8 cellular contexts compared by ENCODE assay signal in genomic region chr5:80487829-80488708, GRCh38. TPM values are rescaled to one million over a fixed set of nuclear protein-coding genes. Genes with fewer than 3 reads are reported as not detected.
DNase-seq lines count a peak whose midpoint lies in the region; ATAC-seq and TF ChIP-seq lines count a peak whose summit lies in the region.

TSS of gene FAM151B (plus strand) at chr5:80488100. CDS start at chr5:80488124, 24 bp downstream.

- H4K20me1 ChIP-seq in IMR-90 (ENCODE audit: insufficient read depth, low read length) (no peaks in the 10 kb centered on the region), OCI-LY7 (ENCODE audit: insufficient read depth, low read length) (no peaks in the 10 kb centered on the region)

- peak; percentile 52; the same call in 1 of the 2 replicates for TF ChIP-seq POLR2A in IMR-90 (IDR thresholded peaks at IDR 0.05; ENCODE audit: low read depth, low read length)
- no peak for TF ChIP-seq POLR2A in erythroblast (IDR thresholded peaks at IDR 0.05; ENCODE audit: low read length)

- intact Hi-C loops in IMR-90 (cut with micrococcal nuclease) = loop anchor here (2.0 to 5.0 kb wide), 2 partner anchors 169 to 185 kb away; no protein-coding TSS in a partner anchor
- intact Hi-C loops in OCI-LY7 (cut with micrococcal nuclease; ENCODE audit: unreplicated experiment) = loop anchor here (10.0 kb wide), 1 partner anchor 393 kb away; no protein-coding TSS in a partner anchor

- no peaks in the 10 kb centered on the region for H3K9me2 ChIP-seq in OCI-LY7 (ENCODE audit: insufficient read depth, low read length)

- H2BK120ac ChIP-seq in IMR-90 (ENCODE audit: low read depth, low read length) = peak within 1 kb of the TSS; percentile 35; the same call in 1 of the 2 replicates

- peak within 1 kb of the TSS; percentile 94 for H3K18ac ChIP-seq in IMR-90 (ENCODE audit: low read depth, low read length)

- peak within 1 kb of the TSS; percentile 85 for H3K4ac ChIP-seq in IMR-90 (ENCODE audit: low read depth, low read length)

- no peaks in the 10 kb centered on the region for H3K79me2 ChIP-seq in OCI-LY7 (ENCODE audit: insufficient read depth, low read depth, low read length)

- POLR2A ChIA-PET in IMR-90 (lab: Charles Lee; ENCODE audit: unreplicated experiment) = no interaction called here
- POLR2A ChIA-PET in OCI-LY7 (lab: Charles Lee) = interaction anchor here (0.5 to 0.9 kb wide), 3 partner anchors 8 to 80 kb away, joined by 3 read pairs; partner anchors contain the start of gene ZFYVE16

- in situ Hi-C loops in IMR-90 (cut with MboI; ENCODE audit: low sequenced_read_pairs) = no loop called here

- peak within 1 kb of the TSS; percentile 91 for H3K23ac ChIP-seq in IMR-90 (ENCODE audit: low read depth, low read length)

- peak within 1 kb of the TSS; percentile 89 for H3K14ac ChIP-seq in IMR-90 (replicated peaks; ENCODE audit: low read depth, low read length)

- H3K4me2 ChIP-seq in IMR-90 (ENCODE audit: low read depth, low read length) (peak within 1 kb of the TSS; percentile 98), OCI-LY7 (ENCODE audit: low read length) (peak within 1 kb of the TSS; percentile 58)

- ATAC-seq in GM21529 (IDR thresholded peaks at IDR 0.05; ENCODE audit: unreplicated experiment) (peak; percentile 87), IMR-90 (ENCODE audit: low read depth) (peak; percentile 97)

- H3K4me3 ChIP-seq in IMR-90 (ENCODE audit: insufficient read depth, low read depth, low read length) = peak within 1 kb of the TSS; percentile 87
- H3K4me3 ChIP-seq in OCI-LY7 (ENCODE audit: low read depth, low read length, poor library complexity, severe bottlenecking) = peak within 1 kb of the TSS; percentile 54

- H2BK20ac ChIP-seq in IMR-90 (ENCODE audit: low read depth, low read length) = no peak within 1 kb of the TSS; the same call in 1 of the 2 replicates

- DNase-seq in DMS 273 (lab: John Stamatoyannopoulos, UW; ENCODE audit: unreplicated experiment) (peak; percentile 99), IMR-90 (peak; percentile 87), OCI-LY7 (ENCODE audit: low spot score) (peak; percentile 51), erythroblast (lab: John Stamatoyannopoulos, UW) (peak; percentile 52 to 61), mucosa of gallbladder (ENCODE audit: low spot score) (peak; percentile 92)
- DNase-seq in activated T-cell treated with anti-CD3 and anti-CD28 coated beads, Interleukin-2, amount 50 U/mL, for 1 hour = peak; percentile 73
- peak; percentile 49 to 67 for DNase-seq in stimulated activated CD8-positive, alpha-beta memory T cell treated with anti-CD3 and anti-CD28 coated beads, Interleukin-2, amount 100 ng/mL, for 48 hours (ENCODE audit: low read depth in 2 of 2)

- H3K9me1 ChIP-seq in IMR-90 (ENCODE audit: insufficient read depth, low read length) = no peaks in the 10 kb centered on the region; the same call in 1 of the 2 replicates

- TF ChIP-seq RAD21 in IMR-90 (IDR thresholded peaks at IDR 0.05; ENCODE audit: low read length) = no peak; the same call in 1 of the 2 replicates

- peak within 1 kb of the TSS; percentile 86 for H3K9ac ChIP-seq in IMR-90 (ENCODE audit: low read depth, low read length)

- TF ChIP-seq CTCF in IMR-90 (conservative IDR thresholded peaks at IDR 0.05; ENCODE audit: low read depth, low read length) (peak; percentile 24; the same call in 1 of the 2 replicates), OCI-LY7 (conservative IDR thresholded peaks at IDR 0.05; ENCODE audit: low read length) (no peak)

- 3% methylated on average over 22 of the region's 83 CpGs; no CpG with 5 or more reads in 1 of the 2 experiments for WGBS in IMR-90 (ENCODE audit: extremely low coverage in 2 of 2, insufficient read length in 1 of 2), 2 experiments

- no peaks in the 10 kb centered on the region for H3K4me1 ChIP-seq in IMR-90 (ENCODE audit: control insufficient read depth, insufficient read depth, low read length)
- no peaks in the 10 kb centered on the region for H3K4me1 ChIP-seq in OCI-LY7 (ENCODE audit: insufficient read depth, low read length, poor library complexity, severe bottlenecking)

- H3K36me3 ChIP-seq in IMR-90 (ENCODE audit: control insufficient read depth, insufficient read depth, low read length) = peaks cover 7% of the 10 kb centered on the region
- H3K36me3 ChIP-seq in OCI-LY7 (ENCODE audit: insufficient read depth, low read length) = no peaks in the 10 kb centered on the region

- peak within 1 kb of the TSS; percentile 97 for H4K5ac ChIP-seq in IMR-90 (ENCODE audit: low read depth, low read length)

- H4K91ac ChIP-seq in IMR-90 (ENCODE audit: insufficient read depth, low read depth, low read length) = peak within 1 kb of the TSS; percentile 88

- 0 out of 2 replicates have a peak within 1 kb of the TSS, but pooled peaks have one; percentile 23 for H2AK5ac ChIP-seq in IMR-90 (ENCODE audit: low read depth, low read length)

- H3K27ac ChIP-seq in IMR-90 (ENCODE audit: insufficient read depth, low read length) (peak within 1 kb of the TSS; percentile 74), OCI-LY7 (ENCODE audit: low read depth, low read length, poor library complexity, severe bottlenecking) (no peak within 1 kb of the TSS)

- H3K27me3 ChIP-seq in IMR-90 (ENCODE audit: control insufficient read depth, insufficient read depth, low read length) = no peaks in the 10 kb centered on the region

- no peaks in the 10 kb centered on the region for H3K79me1 ChIP-seq in IMR-90 (ENCODE audit: low read depth in 1 of 2, low read length in 2 of 2)

- H2BK5ac ChIP-seq in IMR-90 (ENCODE audit: low read depth, low read length, poor library complexity, severe bottlenecking) = peak within 1 kb of the TSS; percentile 56

- H3K9me3 ChIP-seq in IMR-90 (ENCODE audit: control insufficient read depth, insufficient read depth, low read length) (peaks cover 3% of the 10 kb centered on the region), OCI-LY7 (ENCODE audit: low read length) (0 out of 2 replicates have a peak, but pooled peaks cover 2% of the 10 kb centered on the region)

- BruUV-seq in IMR-90 (replicated peaks; lab: Mats Ljungman, UMichigan) = no TSS peak
- no TSS peak for BruUV-seq in OCI-LY7 (replicated peaks; lab: Mats Ljungman, UMichigan)

- CTCF ChIA-PET in IMR-90 (lab: Yijun Ruan, JAX) = interaction anchor here (0.6 kb wide), 1 partner anchor 252 kb away, joined by 3 read pairs; no protein-coding TSS in a partner anchor
- CTCF ChIA-PET in OCI-LY7 (lab: Charles Lee; ENCODE audit: unreplicated experiment) = no interaction called here

- dilution Hi-C loops in IMR-90 (cut with HindIII; ENCODE audit: low sequenced_read_pairs, unreplicated experiment) = no loop called here

- H3K56ac ChIP-seq in IMR-90 (ENCODE audit: extremely low read depth, insufficient read depth, low read length) = peak within 1 kb of the TSS; percentile 54

- peak within 1 kb of the TSS; percentile 89 for H2AK9ac ChIP-seq in IMR-90 (replicated peaks; ENCODE audit: low read depth, low read length, poor library complexity)

- no peak within 1 kb of the TSS for H2BK15ac ChIP-seq in IMR-90 (ENCODE audit: low read depth, low read length)

- H4K8ac ChIP-seq in IMR-90 (ENCODE audit: low read depth in 2 of 2, low read length in 2 of 2) = peak within 1 kb of the TSS; percentile 93 to 96

- peak within 1 kb of the TSS; percentile 95 for H2AFZ ChIP-seq in IMR-90 (replicated peaks; ENCODE audit: low read length, poor library complexity)
- peak within 1 kb of the TSS; percentile 45 for H2AFZ ChIP-seq in OCI-LY7 (ENCODE audit: low read length)

TF ChIP-seq in IMR-90, 13 proteins besides CTCF, POLR2A, EP300 and RAD21:
- TF ChIP-seq MAFK (IDR thresholded peaks at IDR 0.05; ENCODE audit: low read depth, low read length) (no peak), MXI1 (IDR thresholded peaks at IDR 0.05; ENCODE audit: borderline replicate concordance, low read depth, low read length) (peak; percentile 30; the same call in 1 of the 2 replicates)

RNA-seq across cellular contexts. Expression of gene FAM151B, which starts in this region (rescaled TPM):
- total RNA-seq in IMR-90 (2012; rRNA removed) (2.8 and 2.9 TPM in 2 replicates), OCI-LY7 (2022) (not detected in 2 replicates), mucosa of gallbladder (3.0 TPM)
- 1.0 and 1.5 TPM in 2 replicates for polyA plus RNA-seq in IMR-90 (2012; rRNA removed)
- 0.43 and 0.51 TPM in 2 replicates for polyA plus RNA-seq in IMR-90 (2012; cell fraction: cytosol; rRNA removed)
- 0.95 and 2.4 TPM in 2 replicates for polyA plus RNA-seq in IMR-90 (2012; cell fraction: nucleus; rRNA removed; ENCODE audit: low replicate concordance)
- not detected in 2 replicates for total RNA-seq in OCI-LY7 (2014; rRNA removed; shearing (Covaris generic))

Comparison
In these comparisons a context has a peak if more than half of its experiments do, and no peak if none do; other contexts are left out.
1. Peak in DNase-seq, H3K4me3 ChIP-seq and H3K4me2 ChIP-seq in OCI-LY7; RNA of the gene not detected or under 1 TPM.